Comparison of ENCODE assay signal across 1 cellular context in genomic region chr7:73838642-73839041, GRCh38.
TF ChIP-seq lines count a peak whose summit lies in the region.

No MANE protein-coding gene starts in this region.

TF ChIP-seq in H1, 55 proteins besides CTCF, POLR2A, EP300 and RAD21:
- TF ChIP-seq CHD7 (IDR thresholded peaks at IDR 0.05; ENCODE audit: insufficient replicate concordance, low read length) = no peak
- no peak for TF ChIP-seq POLR2AphosphoS5 (IDR thresholded peaks at IDR 0.05; ENCODE audit: low read depth, low read length)
- TF ChIP-seq HDAC6 (IDR thresholded peaks at IDR 0.05; ENCODE audit: low read depth, low read length) = no peak
- no peak for TF ChIP-seq MAX (IDR thresholded peaks at IDR 0.05)
- no peak for TF ChIP-seq EZH2 (IDR thresholded peaks at IDR 0.05; ENCODE audit: low read depth, low read length, severe bottlenecking)
- TF ChIP-seq BACH1 (IDR thresholded peaks at IDR 0.05; ENCODE audit: low read length) = no peak
- no peak for TF ChIP-seq RFX5 (IDR thresholded peaks at IDR 0.05; ENCODE audit: borderline replicate concordance, low read depth, low read length)
- no peak for TF ChIP-seq TBP (IDR thresholded peaks at IDR 0.05; ENCODE audit: low read depth, low read length)
- TF ChIP-seq NRF1 (IDR thresholded peaks at IDR 0.05; ENCODE audit: low read depth, low read length) = no peak
- no peak for TF ChIP-seq HDAC2 (IDR thresholded peaks at IDR 0.05; ENCODE audit: borderline replicate concordance in 1 of 2, low read depth in 2 of 2, low read length in 2 of 2)
- TF ChIP-seq KDM5A (IDR thresholded peaks at IDR 0.05; ENCODE audit: low read length) = no peak
- no peak for TF ChIP-seq SP2 (IDR thresholded peaks at IDR 0.05; ENCODE audit: low read length)
- TF ChIP-seq ATF2 (IDR thresholded peaks at IDR 0.05; ENCODE audit: low read length) = no peak
- TF ChIP-seq GABPA (IDR thresholded peaks at IDR 0.05; ENCODE audit: borderline replicate concordance, insufficient read depth, low read length) = no peak
